In genomic region chr14:34874386-34875030, GRCh38 we compare ENCODE assay signal across 8 cellular contexts. TPM values are rescaled to one million over a fixed set of nuclear protein-coding genes. Genes with fewer than 3 reads are reported as not detected.
DNase-seq lines count a peak whose midpoint lies in the region; TF ChIP-seq lines count a peak whose summit lies in the region.

No MANE protein-coding gene starts in this region.

- intact Hi-C loops in transverse colon (cut with DNase I; ENCODE audit: low total_unique reads) = loop anchor here (10.0 kb wide), 1 partner anchor 110 kb away; the partner anchor contains the start of gene SRP54

- 1% methylated on average over 41 of the region's 85 CpGs; no CpG with 5 or more reads in 1 of the 2 donors for WGBS in transverse colon (ENCODE audit: low coverage in 1 of 2), 2 donors

- H3K27ac Mint-ChIP-seq in glutamatergic neuron (ENCODE audit: unreplicated experiment) (no peak overlapping the region), osteocyte (ENCODE audit: unreplicated experiment) (peak overlapping the region; percentile 76)

- H3K4me3 ChIP-seq in Peyer's patch (peak overlapping the region; percentile 88 to 97 (median 94)), transverse colon (peak overlapping the region; percentile 70 to 99 (median 88))

- H3K4me1 Mint-ChIP-seq in glutamatergic neuron (ENCODE audit: low read depth, unreplicated experiment) (peaks cover 2% of the 10 kb centered on the region), osteocyte (ENCODE audit: unreplicated experiment) (peaks cover 38% of the 10 kb centered on the region)

- H3K27me3 Mint-ChIP-seq in glutamatergic neuron (ENCODE audit: unreplicated experiment) = peaks cover 5% of the 10 kb centered on the region
- H3K27me3 Mint-ChIP-seq in osteocyte (ENCODE audit: unreplicated experiment) = no peaks in the 10 kb centered on the region

- H3K27me3 ChIP-seq in Peyer's patch (no peaks in the 10 kb centered on the region), transverse colon (no peaks in the 10 kb centered on the region)

- no peak for TF ChIP-seq CTCF in GM20000 (IDR thresholded peaks at IDR 0.05; ENCODE audit: extremely low read depth, missing control alignments)
- no peak for TF ChIP-seq CTCF in Peyer's patch (IDR thresholded peaks at IDR 0.05)
- no peak for TF ChIP-seq CTCF in glutamatergic neuron (IDR thresholded peaks at IDR 0.05; ENCODE audit: partially characterized antibody, unreplicated experiment)
- TF ChIP-seq CTCF in osteocyte (IDR thresholded peaks at IDR 0.05) = no peak
- peak in 1 of 5 experiments; percentile 7 for TF ChIP-seq CTCF in transverse colon (IDR thresholded peaks at IDR 0.05)

- peak; percentile 47 for DNase-seq in DMS153 treated with DMSO at 0.1 percent for 48 hours (lab: John Stamatoyannopoulos, UW; ENCODE audit: unreplicated experiment)
- DNase-seq in GM20000 (ENCODE audit: low spot score) = peak; percentile 75
- DNase-seq in HPDE6-E6E7 (ENCODE audit: extremely low spot score) = peak; percentile 13
- peak; percentile 52 to 81 (median 70) for DNase-seq in Peyer's patch
- DNase-seq in activated naive CD4-positive, alpha-beta T cell treated with anti-CD3 and anti-CD28 coated beads, Interleukin-2, amount 50 U/mL, for 16 hours = peak; percentile 58
- peak; percentile 63 for DNase-seq in glutamatergic neuron
- peak; percentile 85 for DNase-seq in osteocyte (ENCODE audit: extremely low spot score, unreplicated experiment)
- peak; percentile 50 for DNase-seq in transverse colon

- in situ Hi-C loops in transverse colon (cut with MboI; ENCODE audit: low pct_ligation_motif_present in 1 of 4, low pct_unique_long_range_greater_than_20kb in 1 of 4, low sequenced_read_pairs in 3 of 4) = loop anchor here in 2 of 4 donors (10.0 kb wide), 3 partner anchors 110 to 540 kb away; partner anchors contain the start of genes PPP2R3C (in 1 of the 2), PRORP (in 1 of the 2) and SRP54 (in 1 of the 2)

- TF ChIP-seq POLR2A in Peyer's patch (IDR thresholded peaks at IDR 0.05) (no peak), transverse colon (IDR thresholded peaks at IDR 0.05) (no peak)

- H3K9me3 ChIP-seq in Peyer's patch (no peaks in the 10 kb centered on the region), transverse colon (no peaks in the 10 kb centered on the region)

- no peak for TF ChIP-seq EP300 in transverse colon (IDR thresholded peaks at IDR 0.05; ENCODE audit: low read depth)

- peak overlapping the region; percentile 68 for H3K4me3 Mint-ChIP-seq in glutamatergic neuron (ENCODE audit: unreplicated experiment)
- peak overlapping the region; percentile 94 for H3K4me3 Mint-ChIP-seq in osteocyte (ENCODE audit: unreplicated experiment)

- H3K36me3 Mint-ChIP-seq in glutamatergic neuron (ENCODE audit: unreplicated experiment) = no peaks in the 10 kb centered on the region
- H3K36me3 Mint-ChIP-seq in osteocyte (ENCODE audit: unreplicated experiment) = no peaks in the 10 kb centered on the region

- H3K4me1 ChIP-seq in Peyer's patch (peaks cover 0 to 11% (median 2%) of the 10 kb centered on the region in 4 donors), transverse colon (peaks cover 0 to 25% (median 13%) of the 10 kb centered on the region in 4 donors)

- H3K27ac ChIP-seq in Peyer's patch = peak overlapping the region; percentile 96 to 100 (median 98)
- H3K27ac ChIP-seq in transverse colon = peak overlapping the region; percentile 99 to 100 (median 99)

- H3K36me3 ChIP-seq in Peyer's patch = no peaks in the 10 kb centered on the region
- H3K36me3 ChIP-seq in transverse colon = no peaks in the 10 kb centered on the region

- H3K9me3 Mint-ChIP-seq in glutamatergic neuron (ENCODE audit: unreplicated experiment) (peaks cover 12% of the 10 kb centered on the region), osteocyte (ENCODE audit: unreplicated experiment) (no peaks in the 10 kb centered on the region)

RNA-seq across cellular contexts. Expression of gene BAZ1A, which starts 0.7 kb away (rescaled TPM):
- 10 to 100 TPM; 26.3 to 61.1 (median 29.1) TPM for total RNA-seq in Peyer's patch
- 41.3 TPM for total RNA-seq in glutamatergic neuron (ENCODE audit: unreplicated experiment)
- total RNA-seq in osteocyte = 26.7 and 27.7 TPM in 2 replicates
- total RNA-seq in transverse colon = 10 to 100 TPM; 25.8 to 48.1 (median 41.0) TPM

Comparison
In these comparisons a context has a peak if more than half of its experiments do, and no peak if none do; other contexts are left out.
1. Peak in every context shown above with its lines: DNase-seq, H3K4me3 ChIP-seq and H3K27ac ChIP-seq.
2. DNase-seq: peak in every context shown above with its lines; median percentile 85 in osteocyte; 75 in GM20000; 70 in Peyer's patch; 63 in glutamatergic neuron; 58 in activated naive CD4-positive, alpha-beta T cell treated with anti-CD3 and anti-CD28 coated beads, Interleukin-2, amount 50 U/mL, for 16 hours; 50 in transverse colon; 47 in DMS153 treated with DMSO at 0.1 percent for 48 hours; 13 in HPDE6-E6E7.